Comparison of ENCODE assay signal across 8 cellular contexts in genomic region chr2:227411320-227411989, GRCh38. TPM values are rescaled to one million over a fixed set of nuclear protein-coding genes. Genes with fewer than 3 reads are reported as not detected.
A peak's percentile ranks its signal among the peaks of the same experiment; 100 is the strongest.
DNase-seq lines count a peak whose midpoint lies in the region; ATAC-seq and TF ChIP-seq lines count a peak whose summit lies in the region.

No MANE protein-coding gene starts in this region.

- ATAC-seq in GM19043 (IDR thresholded peaks at IDR 0.05; ENCODE audit: low read depth, unreplicated experiment) (peak; percentile 61), HG03064 (IDR thresholded peaks at IDR 0.05; ENCODE audit: low read depth, unreplicated experiment) (peak; percentile 69), psoas muscle (no peak)

- peaks cover 9% of the 10 kb centered on the region for H3K4me1 Mint-ChIP-seq in glutamatergic neuron (ENCODE audit: low read depth, unreplicated experiment)

- no peaks in the 10 kb centered on the region for H3K9me3 ChIP-seq in psoas muscle

- H3K36me3 ChIP-seq in psoas muscle (ENCODE audit: insufficient read depth in 1 of 2, low read depth in 1 of 2), result no peaks in the 10 kb centered on the region

- peaks cover 12% of the 10 kb centered on the region for H3K4me1 ChIP-seq in psoas muscle

- peaks cover 0 to 3% (median 3%) of the 10 kb centered on the region in 3 donors for H3K27me3 ChIP-seq in psoas muscle (ENCODE audit: insufficient read depth in 3 of 3, low read length in 2 of 3)

- intact Hi-C loops in psoas muscle (cut with DNase I), result no loop called here

- WGBS in psoas muscle, 3 donors, result 94 to 97% (median 96%) methylated on average over 9 of the region's 9 CpGs

- no peaks in the 10 kb centered on the region for H3K27me3 Mint-ChIP-seq in glutamatergic neuron (ENCODE audit: unreplicated experiment)

- no peak overlapping the region for H3K27ac Mint-ChIP-seq in glutamatergic neuron (ENCODE audit: unreplicated experiment)

- H3K27ac ChIP-seq in psoas muscle, result no peak overlapping the region

- TF ChIP-seq CTCF in glutamatergic neuron (IDR thresholded peaks at IDR 0.05; ENCODE audit: partially characterized antibody, unreplicated experiment), result no peak
- TF ChIP-seq CTCF in psoas muscle (IDR thresholded peaks at IDR 0.05), result no peak

- peak; percentile 30 to 75 for DNase-seq in activated CD4-positive, alpha-beta T cell treated with anti-CD3 and anti-CD28 coated beads, Interleukin-2, amount 50 U/mL, for 24 hours (ENCODE audit: low read depth in 1 of 2, low spot score in 1 of 2)
- DNase-seq in myocyte (ENCODE audit: low read depth) (peak; percentile 60), hippocampal formation (lab: John Stamatoyannopoulos, UW) (no peak), glutamatergic neuron (no peak), NCI-H1436 treated with DMSO at 0.1 percent for 48 hours (lab: John Stamatoyannopoulos, UW) (no peak), psoas muscle (no peak)

- no peak overlapping the region for H3K4me3 ChIP-seq in psoas muscle

- H3K4me3 Mint-ChIP-seq in glutamatergic neuron (ENCODE audit: unreplicated experiment), result no peak overlapping the region

- no peaks in the 10 kb centered on the region for H3K36me3 Mint-ChIP-seq in glutamatergic neuron (ENCODE audit: unreplicated experiment)

- H3K9me3 Mint-ChIP-seq in glutamatergic neuron (ENCODE audit: unreplicated experiment), result no peaks in the 10 kb centered on the region

RNA-seq across cellular contexts. Expression of gene SCYGR1, which starts 23.7 kb away (rescaled TPM):
- total RNA-seq in myocyte (not detected in 2 replicates), glutamatergic neuron (ENCODE audit: unreplicated experiment) (not detected), psoas muscle (not detected)
- 0.58 TPM for polyA plus RNA-seq in myocyte (2012)
- polyA plus RNA-seq in psoas muscle, result not detected

RNA-seq across cellular contexts. Expression of gene TM4SF20, which starts 32.3 kb away (rescaled TPM):
- total RNA-seq in myocyte, result not detected in 2 replicates
- polyA plus RNA-seq in myocyte (2012), result 10.6 TPM
- total RNA-seq in glutamatergic neuron (ENCODE audit: unreplicated experiment), result not detected
- not detected for total RNA-seq in psoas muscle
- under 1 TPM in 1 of 3 donors, not detected in 2; 0.14 TPM for polyA plus RNA-seq in psoas muscle

Comparison
In these comparisons a context has a peak if more than half of its experiments do, and no peak if none do; other contexts are left out.
1. ATAC-seq: peak in GM19043 (single experiment) and HG03064 (single experiment); none in psoas muscle (0 of 4).
2. DNase-seq: peak in activated CD4-positive, alpha-beta T cell treated with anti-CD3 and anti-CD28 coated beads, Interleukin-2, amount 50 U/mL, for 24 hours (2 of 2) and myocyte (single experiment); none in hippocampal formation (0 of 2), glutamatergic neuron (single experiment), NCI-H1436 treated with DMSO at 0.1 percent for 48 hours (single experiment) and psoas muscle (0 of 2).